Comparison of ENCODE assay signal across 24 cellular contexts in the genomic region with DNA sequence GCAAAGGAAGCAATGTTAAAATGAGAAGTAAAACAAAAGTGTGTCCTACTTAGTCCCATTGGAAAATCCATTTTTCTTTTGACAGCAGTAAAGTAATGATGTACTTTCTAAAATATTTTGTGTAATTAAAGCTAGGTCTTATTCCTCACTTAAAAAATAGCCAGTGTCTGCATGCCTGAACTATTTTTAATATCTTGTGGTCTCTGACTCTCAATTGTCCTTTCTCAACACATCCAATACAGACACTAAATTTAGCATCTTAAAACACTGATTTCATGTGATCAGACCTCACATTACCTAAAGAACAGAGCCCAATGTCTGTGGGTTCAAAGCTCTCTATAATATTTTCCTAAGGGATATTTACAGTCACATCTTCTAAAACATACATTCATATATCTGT.
"Had no signal": no experiment of that assay in that cellular context is flagged by ENCODE, and none has a peak within 500 bp of the region (broad histone marks: within the 10 kb centered on the region; RNA-seq: fewer than 3 reads in every experiment).

No MANE protein-coding gene starts in this region.

- H3K9me3 ChIP-seq: SK-N-SH had no signal

- H3K4me1 ChIP-seq: SJCRH30 had no signal

- H3K4me3 ChIP-seq: cardiac muscle cell, Peyer's patch, SJCRH30 had no signal

- H3K27me3 ChIP-seq: brain microvascular endothelial cell, cardiac muscle cell, Peyer's patch, SJCRH30 had no signal

- H3K36me3 ChIP-seq: brain microvascular endothelial cell, cardiac muscle cell had no signal

- ATAC-seq: activated T-helper 17 cell treated with anti-CD3 and anti-CD28 coated beads, Interleukin-2, amount 50 U/mL, for 72 hours had no signal

- H3K4me2 ChIP-seq: SK-N-SH had no signal

- H3K27ac ChIP-seq: brain microvascular endothelial cell, cardiac muscle cell, Peyer's patch, RWPE1, SJCRH30, VCaP had no signal

- DNase-seq: activated CD4-positive, alpha-beta memory T cell treated with anti-CD3 and anti-CD28 coated beads for 36 hours; activated CD4-positive, alpha-beta T cell treated with anti-CD3 and anti-CD28 coated beads, Interleukin-2, amount 10 ng/mL, durations not matched to agents 7 days and 5 days; activated CD4-positive, CD25-positive, alpha-beta regulatory T cell; activated CD8-positive, alpha-beta memory T cell treated with anti-CD3 and anti-CD28 coated beads for 24 hours; activated gamma-delta T cell; activated naive CD4-positive, alpha-beta T cell treated with anti-CD3 and anti-CD28 coated beads for 36 hours; activated T-cell treated with anti-CD3 and anti-CD28 coated beads for 4 hours; activated T-cell treated with anti-CD3 and anti-CD28 coated beads, Interleukin-2, amount 50 U/mL, for 48 hours; amygdala; brain microvascular endothelial cell; Karpas-422; NCI-H1436 treated with DMSO at 0.1 percent for 48 hours; NCI-H187; NCI-H2081; NCI-H510A treated with DMSO at 0.1 percent for 48 hours; Peyer's patch; Right ventricle myocardium superior; SJCRH30; SK-N-SH; T-helper 1 cell had no signal

- H3K9ac ChIP-seq: SK-N-SH had no signal
